12 cellular contexts compared by ENCODE assay signal in genomic region chr1:154329551-154330131, GRCh38. TPM values are rescaled to one million over a fixed set of nuclear protein-coding genes. Genes with fewer than 3 reads are reported as not detected.
A peak's percentile ranks its signal among the peaks of the same experiment; 100 is the strongest.
DNase-seq lines count a peak whose midpoint lies in the region; ATAC-seq, FAIRE-seq and TF ChIP-seq lines count a peak whose summit lies in the region.
"Had no signal": no experiment of that assay in that cellular context is flagged by ENCODE, and none has a peak within 500 bp of the region (broad histone marks: within the 10 kb centered on the region; RNA-seq: fewer than 3 reads in every experiment).

No MANE protein-coding gene starts in this region.

- peaks cover 41 to 64% of the 10 kb centered on the region in 2 donors for H3K36me3 Mint-ChIP-seq in CD4-positive, alpha-beta memory T cell

- peaks cover 40% of the 10 kb centered on the region for H3K36me3 ChIP-seq in CD4-positive, alpha-beta memory T cell (ENCODE audit: insufficient read depth, low read length)

- peak overlapping the region; percentile 89 for H3K27ac ChIP-seq in CD4-positive, alpha-beta memory T cell (ENCODE audit: low read depth, low read length)
- peak overlapping the region; percentile 81 for H3K27ac ChIP-seq in cingulate gyrus (ENCODE audit: low read depth, low read length)

- no peak for FAIRE-seq in D721Med (lab: Jason Lieb, UNC)

- H3K9me3 ChIP-seq in CD4-positive, alpha-beta memory T cell (ENCODE audit: control insufficient read depth in 1 of 2, low read length in 2 of 2) = no peaks in the 10 kb centered on the region

- H3K27me3 ChIP-seq in CD4-positive, alpha-beta memory T cell (ENCODE audit: insufficient read depth, low read length) = no peaks in the 10 kb centered on the region

- peak in 2 of 5 donors; percentile 17 to 78 for DNase-seq in CD4-positive, alpha-beta memory T cell
- DNase-seq in NCI-H69 (lab: John Stamatoyannopoulos, UW) (peak; percentile 53), nucleus accumbens (lab: John Stamatoyannopoulos, UW) (peak in 34 of 56 donors; percentile 17 to 79 (median 38)), D721Med (ENCODE audit: insufficient read length, low spot score) (no peak)
- no peak for DNase-seq in stimulated activated CD4-positive, alpha-beta T cell treated with anti-CD3 and anti-CD28 coated beads, Interleukin-12 subunit alpha, Interleukin-12 subunit beta, amount 100 ng/mL, for 4 hours
- DNase-seq: NCI-H2081 treated with DMSO at 0.1 percent for 48 hours had no signal

- TF ChIP-seq CTCF in D721Med (IDR thresholded peaks at IDR 0.05; ENCODE audit: insufficient read depth, missing control alignments) = no peak

- H3K4me3 Mint-ChIP-seq in CD4-positive, alpha-beta memory T cell = peak overlapping the region; percentile 86 to 98 (median 89)

- H3K4me1 ChIP-seq in CD4-positive, alpha-beta memory T cell (ENCODE audit: insufficient read depth, low read length) = peaks cover 73% of the 10 kb centered on the region

- intact Hi-C loops in CD4-positive, alpha-beta memory T cell (cut with micrococcal nuclease) = loop anchor here (1.0 to 10.0 kb wide), 4 partner anchors 13 to 407 kb away; partner anchors contain the start of genes GATAD2B, IL6R and UBE2Q1

- H3K27ac Mint-ChIP-seq in CD4-positive, alpha-beta memory T cell = peak overlapping the region; percentile 86 to 95 (median 93)

- CTCF ChIA-PET in CD4-positive, alpha-beta memory T cell (lab: Charles Lee; ENCODE audit: partially characterized antibody) = interaction anchor here (0.7 to 17.1 kb wide), 9 partner anchors 6 to 147 kb away, joined by 3 to 543 read pairs (median 6); partner anchors contain the start of gene IL6R

- ATAC-seq in HG02885 (IDR thresholded peaks at IDR 0.05; ENCODE audit: poor library complexity, unreplicated experiment) (no peak), GM21423 (IDR thresholded peaks at IDR 0.05; ENCODE audit: unreplicated experiment) (no peak)
- ATAC-seq: esophagus mucosa had no signal

- H3K9me3 Mint-ChIP-seq in CD4-positive, alpha-beta memory T cell = no peaks in the 10 kb centered on the region

- H3K27me3 Mint-ChIP-seq in CD4-positive, alpha-beta memory T cell = no peaks in the 10 kb centered on the region
- H3K27me3 Mint-ChIP-seq: progenitor cell of endocrine pancreas had no signal

- POLR2A ChIA-PET in CD4-positive, alpha-beta memory T cell (lab: Charles Lee; ENCODE audit: partially characterized antibody) = interaction anchor here (1.0 to 17.5 kb wide), 9 partner anchors 14 to 338 kb away, joined by 3 to 728 read pairs (median 5); partner anchors contain the start of gene IL6R

- peak overlapping the region; percentile 66 for H3K4me3 ChIP-seq in CD4-positive, alpha-beta memory T cell (ENCODE audit: low read length in 2 of 2)

- peaks cover 45 to 87% (median 66%) of the 10 kb centered on the region in 4 donors for H3K4me1 Mint-ChIP-seq in CD4-positive, alpha-beta memory T cell

RNA-seq across cellular contexts. Expression of gene ATP8B2, which starts 4.3 kb away (rescaled TPM):
- total RNA-seq in CD4-positive, alpha-beta memory T cell = 100 to 1,000 TPM; 186 TPM
- 10 to 100 TPM; 53.5 to 95.4 TPM for polyA plus RNA-seq in CD4-positive, alpha-beta memory T cell

RNA-seq across cellular contexts. Expression of gene AQP10, which starts 8.7 kb away (rescaled TPM):
- not detected for total RNA-seq in CD4-positive, alpha-beta memory T cell
- not detected for polyA plus RNA-seq in CD4-positive, alpha-beta memory T cell
- total RNA-seq: esophagus mucosa, urinary bladder had no signal

RNA-seq across cellular contexts. Expression of gene HAX1, which starts 57.2 kb away (rescaled TPM):
- total RNA-seq in CD4-positive, alpha-beta memory T cell = 100 to 1,000 TPM; 110 to 121 TPM
- polyA plus RNA-seq in CD4-positive, alpha-beta memory T cell = 100 to 1,000 TPM; 167 to 259 TPM

Comparison
In these comparisons a context has a peak if more than half of its experiments do, and no peak if none do; other contexts are left out.
1. DNase-seq: peak in NCI-H69 (single experiment) and nucleus accumbens (34 of 56); none in D721Med (single experiment) and stimulated activated CD4-positive, alpha-beta T cell treated with anti-CD3 and anti-CD28 coated beads, Interleukin-12 subunit alpha, Interleukin-12 subunit beta, amount 100 ng/mL, for 4 hours (single experiment).